Comparison of ENCODE assay signal across 1 cellular context in the genomic region with DNA sequence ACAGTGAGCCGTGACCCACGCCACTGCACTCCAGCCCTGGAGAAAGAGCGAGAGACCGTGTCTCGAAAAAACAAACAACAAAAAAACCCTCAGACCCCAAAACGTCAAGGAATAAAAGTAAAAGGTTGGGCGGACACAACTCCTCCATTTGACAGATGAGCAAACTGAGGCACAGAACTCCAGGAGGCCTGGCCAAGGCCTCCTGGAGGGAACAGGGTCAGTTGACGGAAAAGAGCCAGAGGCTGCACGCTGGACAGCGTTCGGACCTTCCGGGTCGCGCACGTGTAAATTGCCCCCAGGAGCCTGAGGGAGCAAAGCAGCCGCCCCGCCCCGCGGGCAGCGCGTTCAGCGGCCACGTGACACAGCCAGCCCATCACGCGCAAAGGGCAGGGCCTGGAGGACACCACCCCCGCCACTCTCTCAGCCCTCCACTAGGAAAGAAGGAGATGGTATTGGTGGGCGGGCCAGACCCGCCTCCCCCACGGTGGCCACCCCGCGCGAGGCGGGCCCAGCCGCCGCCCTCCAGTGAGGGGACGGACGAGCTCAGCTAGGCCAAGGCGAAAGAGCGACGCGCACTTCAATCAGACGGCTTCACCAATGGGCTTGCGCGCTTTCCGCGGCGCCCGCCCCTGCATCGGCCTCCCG.
TF ChIP-seq lines count a peak whose summit lies in the region.

No MANE protein-coding gene starts in this region.

TF ChIP-seq in HEK293, 187 proteins besides CTCF, POLR2A, EP300 and RAD21 (continued from another document):
- TF ChIP-seq, protein P1, sequence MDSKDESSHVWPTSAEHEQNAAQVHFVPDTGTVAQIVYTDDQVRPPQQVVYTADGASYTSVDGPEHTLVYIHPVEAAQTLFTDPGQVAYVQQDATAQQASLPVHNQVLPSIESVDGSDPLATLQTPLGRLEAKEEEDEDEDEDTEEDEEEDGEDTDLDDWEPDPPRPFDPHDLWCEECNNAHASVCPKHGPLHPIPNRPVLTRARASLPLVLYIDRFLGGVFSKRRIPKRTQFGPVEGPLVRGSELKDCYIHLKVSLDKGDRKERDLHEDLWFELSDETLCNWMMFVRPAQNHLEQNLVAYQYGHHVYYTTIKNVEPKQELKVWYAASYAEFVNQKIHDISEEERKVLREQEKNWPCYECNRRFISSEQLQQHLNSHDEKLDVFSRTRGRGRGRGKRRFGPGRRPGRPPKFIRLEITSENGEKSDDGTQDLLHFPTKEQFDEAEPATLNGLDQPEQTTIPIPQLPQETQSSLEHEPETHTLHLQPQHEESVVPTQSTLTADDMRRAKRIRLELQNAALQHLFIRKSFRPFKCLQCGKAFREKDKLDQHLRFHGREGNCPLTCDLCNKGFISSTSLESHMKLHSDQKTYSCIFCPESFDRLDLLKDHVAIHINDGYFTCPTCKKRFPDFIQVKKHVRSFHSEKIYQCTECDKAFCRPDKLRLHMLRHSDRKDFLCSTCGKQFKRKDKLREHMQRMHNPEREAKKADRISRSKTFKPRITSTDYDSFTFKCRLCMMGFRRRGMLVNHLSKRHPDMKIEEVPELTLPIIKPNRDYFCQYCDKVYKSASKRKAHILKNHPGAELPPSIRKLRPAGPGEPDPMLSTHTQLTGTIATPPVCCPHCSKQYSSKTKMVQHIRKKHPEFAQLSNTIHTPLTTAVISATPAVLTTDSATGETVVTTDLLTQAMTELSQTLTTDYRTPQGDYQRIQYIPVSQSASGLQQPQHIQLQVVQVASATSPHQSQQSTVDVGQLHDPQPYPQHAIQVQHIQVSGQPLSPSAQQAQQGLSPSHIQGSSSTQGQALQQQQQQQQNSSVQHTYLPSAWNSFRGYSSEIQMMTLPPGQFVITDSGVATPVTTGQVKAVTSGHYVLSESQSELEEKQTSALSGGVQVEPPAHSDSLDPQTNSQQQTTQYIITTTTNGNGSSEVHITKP (tag by site-specific recombination; IDR thresholded peaks at IDR 0.05), result peak; percentile 55
- TF ChIP-seq ZNF654 (tag by site-specific recombination; IDR thresholded peaks at IDR 0.05; ENCODE audit: low read depth) (no peak), ZNF623 (tag by site-specific recombination; IDR thresholded peaks at IDR 0.05) (no peak), ZNF121 (tag by site-specific recombination; IDR thresholded peaks at IDR 0.05) (no peak)
- TF ChIP-seq, protein P2, sequence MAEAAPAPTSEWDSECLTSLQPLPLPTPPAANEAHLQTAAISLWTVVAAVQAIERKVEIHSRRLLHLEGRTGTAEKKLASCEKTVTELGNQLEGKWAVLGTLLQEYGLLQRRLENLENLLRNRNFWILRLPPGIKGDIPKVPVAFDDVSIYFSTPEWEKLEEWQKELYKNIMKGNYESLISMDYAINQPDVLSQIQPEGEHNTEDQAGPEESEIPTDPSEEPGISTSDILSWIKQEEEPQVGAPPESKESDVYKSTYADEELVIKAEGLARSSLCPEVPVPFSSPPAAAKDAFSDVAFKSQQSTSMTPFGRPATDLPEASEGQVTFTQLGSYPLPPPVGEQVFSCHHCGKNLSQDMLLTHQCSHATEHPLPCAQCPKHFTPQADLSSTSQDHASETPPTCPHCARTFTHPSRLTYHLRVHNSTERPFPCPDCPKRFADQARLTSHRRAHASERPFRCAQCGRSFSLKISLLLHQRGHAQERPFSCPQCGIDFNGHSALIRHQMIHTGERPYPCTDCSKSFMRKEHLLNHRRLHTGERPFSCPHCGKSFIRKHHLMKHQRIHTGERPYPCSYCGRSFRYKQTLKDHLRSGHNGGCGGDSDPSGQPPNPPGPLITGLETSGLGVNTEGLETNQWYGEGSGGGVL (tag by site-specific recombination; IDR thresholded peaks at IDR 0.05), result no peak
